ENCODE assay signal across 8 cellular contexts in genomic region chr1:203556047-203556851, GRCh38.
DNase-seq lines count a peak whose midpoint lies in the region; ATAC-seq and TF ChIP-seq lines count a peak whose summit lies in the region.

No MANE protein-coding gene starts in this region.

- no peaks in the 10 kb centered on the region for H3K27me3 ChIP-seq in lower lobe of right lung (ENCODE audit: low read depth)

- no peak for TF ChIP-seq CTCF in lower lobe of right lung (IDR thresholded peaks at IDR 0.05)
- no peak for TF ChIP-seq CTCF in type B pancreatic cell (conservative IDR thresholded peaks at IDR 0.05)

- no peaks in the 10 kb centered on the region for H3K36me3 ChIP-seq in lower lobe of right lung

- intact Hi-C loops in lower lobe of right lung (cut with DNase I), result no loop called here

- H3K4me3 Mint-ChIP-seq in type B pancreatic cell, result peak overlapping the region; percentile 82

- H3K27ac ChIP-seq in cingulate gyrus (ENCODE audit: low read depth, low read length) (peak overlapping the region; percentile 83), lower lobe of right lung (peak overlapping the region; percentile 43)

- no peaks in the 10 kb centered on the region for H3K27me3 Mint-ChIP-seq in type B pancreatic cell

- peaks cover 39% of the 10 kb centered on the region for H3K4me1 ChIP-seq in lower lobe of right lung

- peak in 1 of 2 donors; percentile 48 for ATAC-seq in lower lobe of right lung

- H3K36me3 Mint-ChIP-seq in type B pancreatic cell, result no peaks in the 10 kb centered on the region

- DNase-seq in NAMALWA (ENCODE audit: low spot score) (peak; percentile 14), lower lobe of right lung (no peak), type B pancreatic cell (ENCODE audit: extremely low spot score, unreplicated experiment) (peak; percentile 73), NCI-H146 (lab: John Stamatoyannopoulos, UW) (no peak), NCI-H2196 treated with DMSO at 0.1 percent for 48 hours (lab: John Stamatoyannopoulos, UW; ENCODE audit: unreplicated experiment) (no peak), HK-2 (ENCODE audit: unreplicated experiment) (no peak), NCI-H1105 (lab: John Stamatoyannopoulos, UW) (no peak)

- H3K4me3 ChIP-seq in lower lobe of right lung, result no peak overlapping the region

- peak overlapping the region; percentile 91 for H3K27ac Mint-ChIP-seq in type B pancreatic cell

- no peaks in the 10 kb centered on the region for H3K9me3 Mint-ChIP-seq in type B pancreatic cell

- peaks cover 63% of the 10 kb centered on the region for H3K4me1 Mint-ChIP-seq in type B pancreatic cell (ENCODE audit: unreplicated experiment)

- no peaks in the 10 kb centered on the region for H3K9me3 ChIP-seq in lower lobe of right lung

Comparison
In these comparisons a context has a peak if more than half of its experiments do, and no peak if none do; other contexts are left out.
1. DNase-seq: peak in NAMALWA (single experiment) and type B pancreatic cell (single experiment); none in lower lobe of right lung (single experiment), NCI-H146 (single experiment), NCI-H2196 treated with DMSO at 0.1 percent for 48 hours (single experiment), HK-2 (single experiment) and NCI-H1105 (single experiment).